In the genomic region with DNA sequence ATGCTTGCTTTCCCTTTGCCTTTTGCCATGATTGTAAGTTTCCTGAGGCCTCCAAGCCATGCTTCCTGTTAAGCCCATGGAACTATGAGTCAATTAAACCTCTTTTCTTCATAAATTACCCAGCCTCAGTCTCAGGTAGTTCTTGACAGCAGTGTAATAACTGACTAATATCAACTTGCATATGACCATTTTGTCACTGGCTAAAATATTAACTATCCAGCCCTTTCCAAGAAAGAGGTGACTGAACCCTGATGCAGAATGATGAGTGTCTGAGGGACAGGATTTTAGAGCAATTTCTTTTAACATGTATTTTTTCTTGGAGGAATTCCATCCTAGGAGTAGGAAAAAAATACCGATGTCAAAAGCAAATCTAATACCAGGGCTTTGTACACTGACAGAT, we compare ENCODE assay signal across 34 cellular contexts.
"Had no signal": no experiment of that assay in that cellular context is flagged by ENCODE, and none has a peak within 500 bp of the region (broad histone marks: within the 10 kb centered on the region; RNA-seq: fewer than 3 reads in every experiment).

No MANE protein-coding gene starts in this region.

- H3K9me3 ChIP-seq: adrenal gland, body of pancreas, breast epithelium had no signal

- ATAC-seq: activated CD8-positive, alpha-beta T cell treated with anti-CD3 and anti-CD28 coated beads for 36 hours; activated naive CD4-positive, alpha-beta T cell treated with anti-CD3 and anti-CD28 coated beads, Interleukin-2, amount 50 U/mL, for 72 hours; activated T-cell treated with anti-CD3 and anti-CD28 coated beads, Interleukin-2, amount 50 U/mL, for 4 hours; activated T-cell treated with anti-CD3 and anti-CD28 coated beads, Interleukin-2, amount 50 U/mL, for 72 hours; activated T-helper 17 cell treated with anti-CD3 and anti-CD28 coated beads, Interleukin-2, amount 50 U/mL, for 72 hours; body of pancreas had no signal

- H3K36me3 ChIP-seq: adrenal gland, brain microvascular endothelial cell, breast epithelium had no signal

- FAIRE-seq: astrocyte, TTC549 had no signal

- H3K27me3 ChIP-seq: adrenal gland, body of pancreas, brain microvascular endothelial cell, breast epithelium had no signal

- H3K27ac ChIP-seq: adrenal gland, body of pancreas, brain microvascular endothelial cell, breast epithelium, VCaP had no signal

- H3K4me1 ChIP-seq: adrenal gland, body of pancreas, breast epithelium had no signal

- DNase-seq: activated B cell treated with CpG ODN at 0.5 μM for 24 hours; activated CD4-positive, alpha-beta memory T cell treated with anti-CD3 and anti-CD28 coated beads for 36 hours; activated CD4-positive, alpha-beta T cell treated with anti-CD3 and anti-CD28 coated beads for 4 hours; activated CD4-positive, alpha-beta T cell treated with anti-CD3 and anti-CD28 coated beads, Interleukin-2, amount 10 ng/mL, durations not matched to agents 24 days and 14 days; activated CD4-positive, alpha-beta T cell treated with anti-CD3 and anti-CD28 coated beads, Interleukin-2, amount 50 U/mL, for 1 hour; activated CD4-positive, alpha-beta T cell treated with anti-CD3 and anti-CD28 coated beads, Interleukin-2, amount 50 U/mL, for 4 hours; activated CD4-positive, CD25-positive, alpha-beta regulatory T cell treated with anti-CD3 and anti-CD28 coated beads, Interleukin-2, amount 50 U/mL, for 72 hours; activated CD8-positive, alpha-beta memory T cell treated with anti-CD3 and anti-CD28 coated beads, Interleukin-2, amount 50 U/mL, for 4 hours; activated CD8-positive, alpha-beta T cell treated with anti-CD3 and anti-CD28 coated beads for 36 hours; activated effector memory CD4-positive, alpha-beta T cell treated with anti-CD3 and anti-CD28 coated beads, Interleukin-2, amount 50 U/mL, for 16 hours; activated gamma-delta T cell treated with Interleukin-2 at 50 U/mL for 16 hours; activated naive CD4-positive, alpha-beta T cell; activated naive CD4-positive, alpha-beta T cell treated with anti-CD3 and anti-CD28 coated beads for 36 hours; activated naive CD4-positive, alpha-beta T cell treated with anti-CD3 and anti-CD28 coated beads, Interleukin-2, amount 50 U/mL, for 16 hours; activated naive CD8-positive, alpha-beta T cell treated with anti-CD3 and anti-CD28 coated beads for 36 hours; activated T-cell treated with anti-CD3 and anti-CD28 coated beads for 4 hours; activated T-cell treated with anti-CD3 and anti-CD28 coated beads, Interleukin-2, amount 50 U/mL, for 1 hour; activated T-cell treated with anti-CD3 and anti-CD28 coated beads, Interleukin-2, amount 50 U/mL, for 4 hours; activated T-cell treated with anti-CD3 and anti-CD28 coated beads, Interleukin-2, amount 50 U/mL, for 72 hours; adrenal gland; amniotic stem cell; aorta; body of pancreas; brain microvascular endothelial cell; central memory CD4-positive, alpha-beta T cell; T-helper 1 cell; T-helper 2 cell; T-helper 9 cell had no signal

- H3K4me3 ChIP-seq: adrenal gland, body of pancreas, breast epithelium had no signal
